Comparison of ENCODE assay signal across 8 cellular contexts in genomic region chr10:14478639-14479038, GRCh38.
DNase-seq lines count a peak whose midpoint lies in the region; ATAC-seq, FAIRE-seq and TF ChIP-seq lines count a peak whose summit lies in the region.

No MANE protein-coding gene starts in this region.

- ATAC-seq in thoracic aorta (ENCODE audit: insufficient number of reproducible peaks, low FRiP score, low read depth): peak; percentile 63
- no peak for ATAC-seq in GM18511 (IDR thresholded peaks at IDR 0.05; ENCODE audit: unreplicated experiment)
- no peak for ATAC-seq in HG03097 (IDR thresholded peaks at IDR 0.05; ENCODE audit: low FRiP score, unreplicated experiment)

- no peaks in the 10 kb centered on the region for H3K9me3 ChIP-seq in breast epithelium
- no peaks in the 10 kb centered on the region for H3K9me3 ChIP-seq in thoracic aorta

- H3K27me3 ChIP-seq in breast epithelium (no peaks in the 10 kb centered on the region), kidney epithelial cell (ENCODE audit: control insufficient read depth, insufficient read depth, low read length) (no peaks in the 10 kb centered on the region), thoracic aorta (replicated peaks; ENCODE audit: insufficient read depth) (no peaks in the 10 kb centered on the region)

- H3K36me3 ChIP-seq in breast epithelium: no peaks in the 10 kb centered on the region
- H3K36me3 ChIP-seq in kidney epithelial cell (ENCODE audit: control insufficient read depth, insufficient read depth, low read length): no peaks in the 10 kb centered on the region
- H3K36me3 ChIP-seq in thoracic aorta: no peaks in the 10 kb centered on the region

- H3K4me3 ChIP-seq in AG09309 (ENCODE audit: control insufficient read depth, low read depth, low read length) (no peak overlapping the region), breast epithelium (no peak overlapping the region), kidney epithelial cell (ENCODE audit: low read depth, low read length) (no peak overlapping the region), thoracic aorta (no peak overlapping the region)

- DNase-seq in AG09309 (ENCODE audit: low read depth): no peak
- DNase-seq in GM18507 (ENCODE audit: extremely low spot score, insufficient read length, low read depth): no peak
- DNase-seq in NCI-H460 (ENCODE audit: extremely low read depth, low read depth): peak; percentile 30
- DNase-seq in breast epithelium (ENCODE audit: low spot score in 2 of 2): peak; percentile 57
- DNase-seq in kidney epithelial cell (ENCODE audit: low read depth): no peak
- no peak for DNase-seq in thoracic aorta (ENCODE audit: low spot score)

- TF ChIP-seq CTCF in AG09309 (IDR thresholded peaks at IDR 0.05; ENCODE audit: control insufficient read depth, insufficient read depth, low read depth, low read length, missing control alignments) (peak; percentile 80), breast epithelium (IDR thresholded peaks at IDR 0.05) (peak in 2 of 3 donors; percentile 42 to 44), kidney epithelial cell (IDR thresholded peaks at IDR 0.05; ENCODE audit: insufficient read depth, low read length, poor library complexity, severe bottlenecking) (peak; percentile 70), thoracic aorta (IDR thresholded peaks at IDR 0.05) (peak; percentile 54)

- H3K27ac ChIP-seq in breast epithelium: no peak overlapping the region
- H3K27ac ChIP-seq in thoracic aorta: no peak overlapping the region

- H3K4me1 ChIP-seq in breast epithelium (no peaks in the 10 kb centered on the region), thoracic aorta (ENCODE audit: control insufficient read depth in 1 of 2, low read depth in 2 of 2) (peaks cover 0 to 6% of the 10 kb centered on the region in 2 donors)

- intact Hi-C loops in breast epithelium (cut with DNase I; ENCODE audit: low total_unique reads): no loop called here

- peak; percentile 12 for FAIRE-seq in GM18507 (lab: Jason Lieb, UNC)

- no peak for TF ChIP-seq POLR2A in breast epithelium (IDR thresholded peaks at IDR 0.05)

Comparison
In these comparisons a context has a peak if more than half of its experiments do, and no peak if none do; other contexts are left out.
1. DNase-seq: peak in NCI-H460 (single experiment) and breast epithelium (2 of 2); none in AG09309 (single experiment), GM18507 (single experiment), kidney epithelial cell (single experiment) and thoracic aorta (single experiment).
2. Peak in every context shown above with its lines, with median percentiles within 50 percentile points of each other: CTCF ChIP-seq.